Comparison of ENCODE assay signal across 8 cellular contexts in the genomic region with DNA sequence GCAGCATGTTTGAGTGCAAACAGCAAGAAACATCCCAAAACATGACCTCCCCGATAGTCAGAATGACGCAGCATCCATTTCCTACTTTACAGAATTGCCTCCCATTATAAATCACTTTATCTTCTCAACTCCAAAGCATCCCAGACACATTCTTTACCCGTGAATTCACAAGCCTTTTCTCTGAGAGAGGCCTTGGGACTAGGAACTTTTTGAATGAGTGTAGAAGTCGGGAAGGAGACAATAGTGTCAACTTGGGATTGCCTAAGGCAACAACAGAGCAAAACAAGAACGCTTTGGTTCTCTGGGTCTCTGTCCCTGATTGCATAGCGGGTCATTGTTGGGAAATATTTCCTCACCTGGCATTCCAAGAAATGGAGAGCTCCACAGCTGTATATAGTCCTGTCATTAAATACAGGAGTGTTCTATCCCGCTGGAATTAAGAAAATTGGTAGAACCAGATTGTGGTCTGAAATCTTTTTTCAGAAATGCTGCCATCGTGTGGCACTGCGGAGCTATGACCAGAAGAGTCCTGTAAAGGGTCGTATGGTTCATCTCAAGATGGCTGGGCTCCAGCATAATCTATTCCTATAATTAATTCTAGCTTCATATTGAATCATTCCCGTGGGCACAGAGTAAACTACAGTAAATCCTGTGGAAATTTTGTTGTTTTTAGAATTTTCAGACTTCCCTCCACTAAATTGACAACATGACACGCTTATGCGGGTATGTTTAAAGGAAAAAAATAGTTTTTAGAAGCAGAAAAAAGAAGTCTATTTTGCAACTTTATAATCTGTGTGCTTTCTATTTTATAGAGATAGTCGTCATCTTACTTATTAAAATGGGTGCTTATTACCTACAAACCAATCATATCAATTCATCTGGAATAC. TPM values are rescaled to one million over a fixed set of nuclear protein-coding genes. Genes with fewer than 3 reads are reported as not detected.
DNase-seq lines count a peak whose midpoint lies in the region; ATAC-seq and TF ChIP-seq lines count a peak whose summit lies in the region.

No MANE protein-coding gene starts in this region.

- H3K36me3 ChIP-seq in liver (ENCODE audit: control insufficient read depth in 4 of 4, insufficient read depth in 3 of 4, low read depth in 1 of 4, low read length in 3 of 4) = no peaks in the 10 kb centered on the region

- TF ChIP-seq CTCF in 22Rv1 (IDR thresholded peaks at IDR 0.05) = peak; percentile 86
- TF ChIP-seq CTCF in GM10248 (IDR thresholded peaks at IDR 0.05; ENCODE audit: control extremely low read depth, extremely low read depth, low read depth, missing control alignments) = peak; percentile 77
- peak; percentile 89 for TF ChIP-seq CTCF in liver (IDR thresholded peaks at IDR 0.05; ENCODE audit: low read depth, low read length, missing input control)

- H3K36me3 Mint-ChIP-seq in T-cell = no peaks in the 10 kb centered on the region

- ATAC-seq in HG02623 (IDR thresholded peaks at IDR 0.05; ENCODE audit: unreplicated experiment) = peak; percentile 90
- ATAC-seq in T-cell (replicated peaks in 1 of 4) = peak; percentile 64 to 72 (median 70)

- peak; percentile 86 to 92 for TF ChIP-seq RAD21 in liver (IDR thresholded peaks at IDR 0.05)

- peaks cover 34 to 41% of the 10 kb centered on the region in 2 donors for H3K27me3 Mint-ChIP-seq in T-cell

- no peak overlapping the region for H3K27ac ChIP-seq in 22Rv1
- no peak overlapping the region for H3K27ac ChIP-seq in liver (ENCODE audit: low read depth in 1 of 2, low read length in 2 of 2)

- H3K9ac ChIP-seq in liver (ENCODE audit: low read depth in 1 of 2, low read length in 2 of 2) = no peak overlapping the region

- H3K9me3 Mint-ChIP-seq in T-cell = no peaks in the 10 kb centered on the region

- H3K4me1 ChIP-seq in liver (ENCODE audit: control insufficient read depth in 4 of 4, insufficient read depth in 4 of 4, low read length in 3 of 4) = peaks cover 0 to 8% (median 3%) of the 10 kb centered on the region in 4 donors

- no peak overlapping the region for H3K27ac Mint-ChIP-seq in T-cell

- CTCF ChIA-PET in GM10248 (lab: Yijun Ruan, JAX) = interaction anchor here (0.7 to 2.8 kb wide), 23 partner anchors 9 to 669 kb away, joined by 3 to 20 read pairs (median 3); no protein-coding TSS in a partner anchor
- CTCF ChIA-PET in T-cell (lab: Charles Lee) = interaction anchor here (0.6 to 2.7 kb wide), 12 partner anchors 11 to 541 kb away, joined by 3 to 15 read pairs (median 4); no protein-coding TSS in a partner anchor

- no peaks in the 10 kb centered on the region for H3K9me3 ChIP-seq in liver (ENCODE audit: control insufficient read depth in 4 of 4, low read length in 3 of 4)

- H3K4me3 ChIP-seq in liver (ENCODE audit: low read depth in 1 of 3, low read length in 3 of 3) = no peak overlapping the region

- no peak overlapping the region for H3K4me3 Mint-ChIP-seq in T-cell

- POLR2A ChIA-PET in GM10248 (lab: Yijun Ruan, JAX) (no interaction called here), T-cell (lab: Charles Lee) (no interaction called here)

- peak; percentile 40 for DNase-seq in GM10248 (ENCODE audit: extremely low spot score)
- DNase-seq in NCI-H1092 (lab: John Stamatoyannopoulos, UW) = peak; percentile 38
- DNase-seq in T-cell = peak in 15 of 34 experiments; percentile 6 to 33 (median 18)
- peak; percentile 81 for DNase-seq in dermis blood vessel endothelial cell
- peak; percentile 47 for DNase-seq in stimulated activated CD8-positive, alpha-beta memory T cell treated with anti-CD3 and anti-CD28 coated beads, Interleukin-4, amount 100 ng/mL, for 48 hours

- 30% methylated on average over 14 of the region's 14 CpGs for WGBS in liver

- no peaks in the 10 kb centered on the region for H3K27me3 ChIP-seq in liver (ENCODE audit: control insufficient read depth in 4 of 4, insufficient read depth in 4 of 4, low read length in 3 of 4)

- H3K4me1 Mint-ChIP-seq in T-cell = peaks cover 6 to 14% (median 7%) of the 10 kb centered on the region in 3 donors

TF ChIP-seq in liver, 16 proteins besides CTCF, POLR2A, EP300 and RAD21:
- TF ChIP-seq NR2F2 (IDR thresholded peaks at IDR 0.05) = peak; percentile 75
- no peak for TF ChIP-seq TAF1 (conservative IDR thresholded peaks at IDR 0.05)
- TF ChIP-seq HNF4A (conservative IDR thresholded peaks at IDR 0.05) = no peak
- no peak for TF ChIP-seq ATF3 (IDR thresholded peaks at IDR 0.05)
- TF ChIP-seq GABPA (IDR thresholded peaks at IDR 0.05 in 1 of 2, conservative IDR thresholded peaks at IDR 0.05 in 1 of 2) = no peak
- no peak for TF ChIP-seq YY1 (IDR thresholded peaks at IDR 0.05)
- TF ChIP-seq RXRA (IDR thresholded peaks at IDR 0.05) = peak in 1 of 2 donors; percentile 38
- TF ChIP-seq, protein P1, sequence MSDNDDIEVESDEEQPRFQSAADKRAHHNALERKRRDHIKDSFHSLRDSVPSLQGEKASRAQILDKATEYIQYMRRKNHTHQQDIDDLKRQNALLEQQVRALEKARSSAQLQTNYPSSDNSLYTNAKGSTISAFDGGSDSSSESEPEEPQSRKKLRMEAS (IDR thresholded peaks at IDR 0.05) = no peak
- TF ChIP-seq ZBTB33 (IDR thresholded peaks at IDR 0.05) = no peak
- no peak for TF ChIP-seq HNF4G (IDR thresholded peaks at IDR 0.05)
- TF ChIP-seq SP1 (IDR thresholded peaks at IDR 0.05) = no peak
- TF ChIP-seq FOXA2 (IDR thresholded peaks at IDR 0.05) = no peak
- no peak for TF ChIP-seq EGR1 (IDR thresholded peaks at IDR 0.05; ENCODE audit: low read depth in 2 of 2)
- no peak for TF ChIP-seq JUND (IDR thresholded peaks at IDR 0.05)
- TF ChIP-seq REST (IDR thresholded peaks at IDR 0.05) = no peak
- no peak for TF ChIP-seq FOXA1 (IDR thresholded peaks at IDR 0.05)
TF ChIP-seq in liver: peak in this region for 2.

RNA-seq across cellular contexts. Expression of gene SPP1, which starts 2.0 kb away (rescaled TPM):
- total RNA-seq in T-cell (1 to 10 TPM in 1 of 5 donors, under 1 TPM in 2, not detected in 2; 0.69 to 1.1 (median 0.89) TPM), dermis blood vessel endothelial cell (4.4 and 11.6 TPM in 2 replicates), liver (10 to 100 TPM; 25.9 to 29.2 TPM)
- polyA plus RNA-seq in liver = 10 to 100 TPM; 10.5 to 80.2 TPM

RNA-seq across cellular contexts. Expression of gene PKD2, which starts 33.9 kb away (rescaled TPM):
- 10 to 100 TPM in 1 of 5 donors, 1 to 10 TPM in 4; 6.8 to 17.4 (median 7.5) TPM for total RNA-seq in T-cell
- 41.9 and 48.8 TPM in 2 replicates for total RNA-seq in dermis blood vessel endothelial cell
- total RNA-seq in liver = 10 to 100 TPM; 10.5 to 11.4 TPM
- 1 to 10 TPM; 1.5 to 3.8 TPM for polyA plus RNA-seq in liver
